ENCODE assay signal across 2 cellular contexts in genomic region chr4:151235373-151235772, GRCh38. TPM values are rescaled to one million over a fixed set of nuclear protein-coding genes. Genes with fewer than 3 reads are reported as not detected.
"Had no signal": no experiment of that assay in that cellular context is flagged by ENCODE, and none has a peak within 500 bp of the region (broad histone marks: within the 10 kb centered on the region; RNA-seq: fewer than 3 reads in every experiment).

No MANE protein-coding gene starts in this region.

RNA-seq across cellular contexts. Expression of gene PRSS48, which starts 41.6 kb away (rescaled TPM):
- total RNA-seq: G401, GM12878 had no signal
- polyA plus RNA-seq: GM12878 had no signal
